In genomic region chr15:101615986-101616848, GRCh38 we compare ENCODE assay signal across 8 cellular contexts. TPM values are rescaled to one million over a fixed set of nuclear protein-coding genes. Genes with fewer than 3 reads are reported as not detected.
DNase-seq lines count a peak whose midpoint lies in the region; ATAC-seq and TF ChIP-seq lines count a peak whose summit lies in the region.

No MANE protein-coding gene starts in this region.

- 38 to 48% methylated on average over 15 to 25 of the region's 25 CpGs for WGBS in endodermal cell (ENCODE audit: insufficient coverage in 1 of 2, insufficient read length in 1 of 2), 2 experiments

- H3K4me1 ChIP-seq in BLaER1: peaks cover 97% of the 10 kb centered on the region
- peaks cover 3% of the 10 kb centered on the region for H3K4me1 ChIP-seq in endodermal cell (ENCODE audit: control insufficient read depth, insufficient read depth, low read length)
- peaks cover 9% of the 10 kb centered on the region for H3K4me1 ChIP-seq in mucosa of descending colon (ENCODE audit: low read depth)

- TF ChIP-seq CTCF in endodermal cell (conservative IDR thresholded peaks at IDR 0.05) (no peak), mucosa of descending colon (IDR thresholded peaks at IDR 0.05) (no peak)

- ATAC-seq in mucosa of descending colon: peak; percentile 70
- ATAC-seq in GM19023 (IDR thresholded peaks at IDR 0.05; ENCODE audit: unreplicated experiment): no peak
- ATAC-seq in GM18909 (IDR thresholded peaks at IDR 0.05; ENCODE audit: poor library complexity, unreplicated experiment): no peak

- no peak overlapping the region for H3K27ac ChIP-seq in BLaER1
- H3K27ac ChIP-seq in endodermal cell (ENCODE audit: low read depth, low read length): no peak overlapping the region

- H3K4me1 Mint-ChIP-seq in endodermal cell: peaks cover 14% of the 10 kb centered on the region

- H3K9ac ChIP-seq in BLaER1 (no peak overlapping the region), endodermal cell (ENCODE audit: extremely low read depth, low read length, poor library complexity, severe bottlenecking) (no peak overlapping the region)

- H4K20me1 ChIP-seq in BLaER1: peaks cover 15% of the 10 kb centered on the region; the same call in 1 of the 2 replicates

- H3K9me3 Mint-ChIP-seq in endodermal cell: no peaks in the 10 kb centered on the region

- H3K4me3 ChIP-seq in BLaER1 (no peak overlapping the region), endodermal cell (ENCODE audit: low read length) (no peak overlapping the region), mucosa of descending colon (no peak overlapping the region)

- no peaks in the 10 kb centered on the region for H3K36me3 Mint-ChIP-seq in endodermal cell (ENCODE audit: low read depth)

- intact Hi-C loops in mucosa of descending colon (cut with DNase I, micrococcal nuclease): no loop called here

- no peak overlapping the region for H3K27ac Mint-ChIP-seq in endodermal cell

- H3K9me3 ChIP-seq in BLaER1 (no peaks in the 10 kb centered on the region), endodermal cell (ENCODE audit: control insufficient read depth, low read length) (no peaks in the 10 kb centered on the region), mucosa of descending colon (no peaks in the 10 kb centered on the region)

- H3K4me3 Mint-ChIP-seq in endodermal cell: peak overlapping the region; percentile 49

- no peaks in the 10 kb centered on the region for H3K27me3 ChIP-seq in BLaER1
- no peaks in the 10 kb centered on the region for H3K27me3 ChIP-seq in endodermal cell (ENCODE audit: control insufficient read depth, insufficient read depth, low read length, poor library complexity, severe bottlenecking)

- H3K36me3 ChIP-seq in BLaER1 (no peaks in the 10 kb centered on the region), endodermal cell (ENCODE audit: control insufficient read depth, insufficient read depth, low read length) (no peaks in the 10 kb centered on the region), mucosa of descending colon (ENCODE audit: low read depth) (no peaks in the 10 kb centered on the region)

- H3K27me3 Mint-ChIP-seq in endodermal cell (ENCODE audit: insufficient read depth): peaks cover 19% of the 10 kb centered on the region

- DNase-seq in NCI-H146 treated with DMSO at 0.1 percent for 48 hours (lab: John Stamatoyannopoulos, UW; ENCODE audit: unreplicated experiment): peak; percentile 9
- DNase-seq in endodermal cell: peak; percentile 89
- DNase-seq in mucosa of descending colon: peak; percentile 60 to 66 (median 63)
- no peak for DNase-seq in activated naive CD4-positive, alpha-beta T cell treated with anti-CD3 and anti-CD28 coated beads, Interleukin-2, amount 50 U/mL, for 16 hours
- DNase-seq in amniotic stem cell (lab: John Stamatoyannopoulos, UW): no peak

- peak overlapping the region; percentile 93 for H3K4me2 ChIP-seq in BLaER1

RNA-seq across cellular contexts. Expression of gene TM2D3, which starts 36.0 kb away (rescaled TPM):
- total RNA-seq in endodermal cell (10 to 100 TPM; 33.4 to 34.0 TPM), mucosa of descending colon (10 to 100 TPM; 30.9 to 54.0 (median 35.8) TPM)
- 41.0 TPM for polyA plus RNA-seq in endodermal cell (2013, experiment 1 of 2)
- 29.1 TPM for polyA plus RNA-seq in endodermal cell (2013, experiment 2 of 2)

Comparison
In these comparisons a context has a peak if more than half of its experiments do, and no peak if none do; other contexts are left out.
1. DNase-seq: peak in NCI-H146 treated with DMSO at 0.1 percent for 48 hours (single experiment), endodermal cell (single experiment) and mucosa of descending colon (3 of 3); none in activated naive CD4-positive, alpha-beta T cell treated with anti-CD3 and anti-CD28 coated beads, Interleukin-2, amount 50 U/mL, for 16 hours (single experiment) and amniotic stem cell (single experiment).